ENCODE assay signal across 8 cellular contexts in the genomic region with DNA sequence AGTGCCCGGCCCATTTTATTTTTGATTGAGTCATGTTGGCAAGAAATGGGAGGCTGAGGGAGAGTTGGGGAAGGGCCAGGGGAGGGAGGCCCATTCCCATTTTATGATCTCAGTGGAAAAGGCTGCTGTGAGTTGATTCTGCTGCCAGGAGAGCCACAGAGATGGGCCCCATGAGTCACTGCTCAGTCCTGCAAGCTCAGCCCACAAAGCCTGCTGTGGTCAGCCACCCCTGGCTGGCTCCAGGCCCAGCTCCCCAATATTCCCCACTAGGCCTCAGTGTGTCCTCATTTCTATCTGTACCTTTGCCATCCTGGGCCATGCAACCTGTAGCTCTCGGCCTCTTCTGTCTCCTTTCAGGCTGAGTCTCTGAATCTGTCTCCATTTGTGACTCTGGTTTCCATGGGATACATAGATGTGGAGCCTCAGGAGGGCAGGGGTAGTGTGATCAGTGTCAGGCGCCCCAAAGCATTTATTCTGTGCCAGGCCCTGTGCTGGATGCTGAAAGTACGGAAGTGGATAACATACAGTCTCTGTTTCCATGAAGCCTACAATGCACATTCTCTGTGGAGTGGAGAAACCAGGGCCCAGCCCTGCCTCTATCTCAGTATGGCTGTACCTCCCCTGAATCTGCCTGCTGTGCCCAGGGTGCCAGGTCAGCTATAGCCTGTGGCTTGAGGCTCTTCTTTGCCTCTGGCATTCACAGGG. TPM values are rescaled to one million over a fixed set of nuclear protein-coding genes. Genes with fewer than 3 reads are reported as not detected.
DNase-seq lines count a peak whose midpoint lies in the region; ATAC-seq, FAIRE-seq and TF ChIP-seq lines count a peak whose summit lies in the region.

No MANE protein-coding gene starts in this region.

- H3K4me2 ChIP-seq in A549, result peak overlapping the region; percentile 100

- H3K27ac ChIP-seq in A549, result peak overlapping the region; percentile 96 to 98
- peak overlapping the region; percentile 17 for H3K27ac ChIP-seq in upper lobe of right lung

- H3K4me3 Mint-ChIP-seq in activated naive CD8-positive, alpha-beta T cell treated with anti-CD3 and anti-CD28 coated beads, Interleukin-2, amount 50 U/mL, for 24 hours, result peak overlapping the region; percentile 86

- H3K9me3 ChIP-seq in A549 (no peaks in the 10 kb centered on the region), upper lobe of right lung (no peaks in the 10 kb centered on the region)

- CTCF ChIA-PET in A549 (lab: Yijun Ruan, JAX), result interaction anchor here (1.0 to 3.6 kb wide), 17 partner anchors 8 to 300 kb away, joined by 3 to 26 read pairs (median 7); partner anchors contain the start of genes FHOD1 and SLC9A5

- H3K4me1 ChIP-seq in A549, result peaks cover 32% of the 10 kb centered on the region
- H3K4me1 ChIP-seq in upper lobe of right lung, result peaks cover 15% of the 10 kb centered on the region

- TF ChIP-seq CTCF in A549 (IDR thresholded peaks at IDR 0.05) (no peak), upper lobe of right lung (IDR thresholded peaks at IDR 0.05) (no peak), D721Med (IDR thresholded peaks at IDR 0.05; ENCODE audit: insufficient read depth, missing control alignments) (no peak)

- H3K27me3 Mint-ChIP-seq in activated naive CD8-positive, alpha-beta T cell treated with anti-CD3 and anti-CD28 coated beads, Interleukin-2, amount 50 U/mL, for 24 hours, result no peaks in the 10 kb centered on the region

- no peak for TF ChIP-seq RAD21 in A549 (conservative IDR thresholded peaks at IDR 0.05 in 1 of 2, IDR thresholded peaks at IDR 0.05 in 1 of 2)

- peaks cover 8% of the 10 kb centered on the region for H3K36me3 ChIP-seq in upper lobe of right lung

- 58% methylated on average over 4 of the region's 4 CpGs for WGBS in A549 (ENCODE audit: missing lambda C conversion rate)

- POLR2A ChIA-PET in A549 (lab: Yijun Ruan, JAX), result interaction anchor here (1.3 to 2.0 kb wide), 2 partner anchors 17 to 50 kb away, joined by 4 to 13 read pairs; partner anchors contain the start of gene TMEM208

- no peak for TF ChIP-seq EP300 in A549 (IDR thresholded peaks at IDR 0.05)

- peaks cover 24% of the 10 kb centered on the region for H3K4me1 Mint-ChIP-seq in activated naive CD8-positive, alpha-beta T cell treated with anti-CD3 and anti-CD28 coated beads, Interleukin-2, amount 50 U/mL, for 24 hours

- H3K27ac Mint-ChIP-seq in activated naive CD8-positive, alpha-beta T cell treated with anti-CD3 and anti-CD28 coated beads, Interleukin-2, amount 50 U/mL, for 24 hours, result peak overlapping the region; percentile 90

- peak; percentile 77 to 80 for DNase-seq in A549 (ENCODE audit: low read depth in 1 of 2, low spot score in 1 of 2)
- DNase-seq in HPDE6-E6E7 (ENCODE audit: extremely low spot score), result peak; percentile 99
- DNase-seq in activated naive CD8-positive, alpha-beta T cell treated with anti-CD3 and anti-CD28 coated beads, Interleukin-2, amount 50 U/mL, for 24 hours, result peak; percentile 52
- peak; percentile 99 for DNase-seq in kidney tubule cell (ENCODE audit: low spot score)
- DNase-seq in upper lobe of right lung, result no peak
- no peak for DNase-seq in D721Med (ENCODE audit: insufficient read length, low spot score)
- DNase-seq in cortex of kidney (lab: John Stamatoyannopoulos, UW), result no peak

- FAIRE-seq in A549 (lab: Jason Lieb, UNC) (no peak), D721Med (lab: Jason Lieb, UNC) (no peak)

- no peak for TF ChIP-seq POLR2A in A549 (IDR thresholded peaks at IDR 0.05; ENCODE audit: low read length)

- H3K36me3 Mint-ChIP-seq in activated naive CD8-positive, alpha-beta T cell treated with anti-CD3 and anti-CD28 coated beads, Interleukin-2, amount 50 U/mL, for 24 hours (ENCODE audit: low read depth), result peaks cover 17% of the 10 kb centered on the region

- ATAC-seq in A549, result peak; percentile 54 to 66
- peak; percentile 35 for ATAC-seq in activated naive CD8-positive, alpha-beta T cell treated with anti-CD3 and anti-CD28 coated beads, Interleukin-2, amount 50 U/mL, for 24 hours
- ATAC-seq in upper lobe of right lung, result no peak
- no peak for ATAC-seq in GM18861 (IDR thresholded peaks at IDR 0.05; ENCODE audit: unreplicated experiment)

- intact Hi-C loops in upper lobe of right lung (cut with DNase I), result loop anchor here (10.0 kb wide), 1 partner anchor 117 kb away; the partner anchor contains the start of gene TPPP3

- H3K9me3 Mint-ChIP-seq in activated naive CD8-positive, alpha-beta T cell treated with anti-CD3 and anti-CD28 coated beads, Interleukin-2, amount 50 U/mL, for 24 hours, result no peaks in the 10 kb centered on the region

- H3K4me3 ChIP-seq in A549 (peak overlapping the region; percentile 80), upper lobe of right lung (peak overlapping the region; percentile 1)

- no peaks in the 10 kb centered on the region for H3K27me3 ChIP-seq in upper lobe of right lung

TF ChIP-seq in A549, 52 proteins besides CTCF, POLR2A, EP300 and RAD21:
- TF ChIP-seq RNF2 (IDR thresholded peaks at IDR 0.05; ENCODE audit: borderline replicate concordance, low read depth), result no peak
- TF ChIP-seq FOXS1 (CRISPR knock-in tag; IDR thresholded peaks at IDR 0.05), result no peak
- no peak for TF ChIP-seq ZSCAN20 (CRISPR knock-in tag; IDR thresholded peaks at IDR 0.05)
- TF ChIP-seq, protein P1, sequence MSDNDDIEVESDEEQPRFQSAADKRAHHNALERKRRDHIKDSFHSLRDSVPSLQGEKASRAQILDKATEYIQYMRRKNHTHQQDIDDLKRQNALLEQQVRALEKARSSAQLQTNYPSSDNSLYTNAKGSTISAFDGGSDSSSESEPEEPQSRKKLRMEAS (IDR thresholded peaks at IDR 0.05), result 0 out of 2 replicates have a peak, but pooled peaks have one; percentile 32
- TF ChIP-seq JUN (IDR thresholded peaks at IDR 0.05), result peak in 1 of 2 experiments; percentile 50; a peak in 1 of 5 replicates
- TF ChIP-seq FOSL2 (IDR thresholded peaks at IDR 0.05), result no peak
- TF ChIP-seq FOSL2 (CRISPR knock-in tag; IDR thresholded peaks at IDR 0.05), result peak; percentile 58
- TF ChIP-seq MAFK (IDR thresholded peaks at IDR 0.05; ENCODE audit: partially characterized antibody), result peak; percentile 1

RNA-seq across cellular contexts. Expression of gene PLEKHG4, which starts 1.9 kb away (rescaled TPM):
- polyA plus RNA-seq in A549 (2011; rRNA removed), result 10.0 and 17.7 TPM in 2 replicates
- 16.6 and 21.7 TPM in 2 replicates for polyA plus RNA-seq in A549 (2012; cell fraction: cytosol; rRNA removed)
- 99.4 and 105 TPM in 2 replicates for polyA plus RNA-seq in A549 (2012; cell fraction: nucleus; rRNA removed)
- 15.6 to 16.6 TPM (median 15.9 TPM) in 3 replicates for polyA plus RNA-seq in A549 (2017; fragmentation: RNase III; extraction: RNeasy Plus Mini Kit Qiagen cat#74134 plus additional on column Dnase treatment)
- 21.7 and 24.1 TPM in 2 replicates for polyA minus RNA-seq in A549 (2011; rRNA and poly(A)+ RNA removed)
- 16.2 TPM for total RNA-seq in upper lobe of right lung

RNA-seq across cellular contexts. Expression of gene SLC9A5, which starts 28.7 kb away (rescaled TPM):
- 0.83 and 1.1 TPM in 2 replicates for polyA plus RNA-seq in A549 (2011; rRNA removed)
- polyA plus RNA-seq in A549 (2012; cell fraction: cytosol; rRNA removed), result 1.2 and 1.3 TPM in 2 replicates
- polyA plus RNA-seq in A549 (2012; cell fraction: nucleus; rRNA removed), result 8.4 and 9.9 TPM in 2 replicates
- polyA plus RNA-seq in A549 (2017; fragmentation: RNase III; extraction: RNeasy Plus Mini Kit Qiagen cat#74134 plus additional on column Dnase treatment), result 1.6 to 2.6 TPM (median 2.5 TPM) in 3 replicates
- 0.99 and 1.6 TPM in 2 replicates for polyA minus RNA-seq in A549 (2011; rRNA and poly(A)+ RNA removed)
- total RNA-seq in upper lobe of right lung, result 2.4 TPM

RNA-seq across cellular contexts. Expression of gene FHOD1, which starts 30.2 kb away (rescaled TPM):
- 16.1 and 18.1 TPM in 2 replicates for polyA plus RNA-seq in A549 (2011; rRNA removed)
- polyA plus RNA-seq in A549 (2012; cell fraction: cytosol; rRNA removed), result 34.2 and 36.9 TPM in 2 replicates
- 169 and 214 TPM in 2 replicates for polyA plus RNA-seq in A549 (2012; cell fraction: nucleus; rRNA removed)
- polyA plus RNA-seq in A549 (2017; fragmentation: RNase III; extraction: RNeasy Plus Mini Kit Qiagen cat#74134 plus additional on column Dnase treatment), result 29.1 to 34.2 TPM (median 33.6 TPM) in 3 replicates
- polyA minus RNA-seq in A549 (2011; rRNA and poly(A)+ RNA removed), result 23.2 and 31.8 TPM in 2 replicates
- 94.9 TPM for total RNA-seq in upper lobe of right lung

RNA-seq across cellular contexts. Expression of gene KCTD19, which starts 49.1 kb away (rescaled TPM):
- polyA plus RNA-seq in A549 (2011; rRNA removed), result 1.1 and 2.4 TPM in 2 replicates
- 0.36 and 0.84 TPM in 2 replicates for polyA plus RNA-seq in A549 (2012; cell fraction: cytosol; rRNA removed)
- 1.8 and 2.1 TPM in 2 replicates for polyA plus RNA-seq in A549 (2012; cell fraction: nucleus; rRNA removed)
- 0.57 to 1.00 TPM (median 0.76 TPM) in 3 replicates for polyA plus RNA-seq in A549 (2017; fragmentation: RNase III; extraction: RNeasy Plus Mini Kit Qiagen cat#74134 plus additional on column Dnase treatment)
- polyA minus RNA-seq in A549 (2011; rRNA and poly(A)+ RNA removed), result 1.2 and 4.5 TPM in 2 replicates
- 1.4 TPM for total RNA-seq in upper lobe of right lung

RNA-seq across cellular contexts. Expression of gene LRRC36, which starts 49.2 kb away (rescaled TPM):
- 0.57 and 0.93 TPM in 2 replicates for polyA plus RNA-seq in A549 (2011; rRNA removed)
- 0.05 and 0.07 TPM in 2 replicates for polyA plus RNA-seq in A549 (2012; cell fraction: cytosol; rRNA removed)
- 0.19 and 0.40 TPM in 2 replicates for polyA plus RNA-seq in A549 (2012; cell fraction: nucleus; rRNA removed)
- 0.25 to 0.48 TPM (median 0.44 TPM) in 3 replicates for polyA plus RNA-seq in A549 (2017; fragmentation: RNase III; extraction: RNeasy Plus Mini Kit Qiagen cat#74134 plus additional on column Dnase treatment)
- polyA minus RNA-seq in A549 (2011; rRNA and poly(A)+ RNA removed), result 0.24 and 0.54 TPM in 2 replicates
- 27.4 TPM for total RNA-seq in upper lobe of right lung

Comparison
In these comparisons a context has a peak if more than half of its experiments do, and no peak if none do; other contexts are left out.
1. ATAC-seq: peak in A549 (2 of 2) and activated naive CD8-positive, alpha-beta T cell treated with anti-CD3 and anti-CD28 coated beads, Interleukin-2, amount 50 U/mL, for 24 hours (single experiment); none in upper lobe of right lung (single experiment) and GM18861 (single experiment).
2. DNase-seq: peak in A549 (2 of 2), HPDE6-E6E7 (single experiment), activated naive CD8-positive, alpha-beta T cell treated with anti-CD3 and anti-CD28 coated beads, Interleukin-2, amount 50 U/mL, for 24 hours (single experiment) and kidney tubule cell (single experiment); none in upper lobe of right lung (single experiment), D721Med (single experiment) and cortex of kidney (single experiment).